Comparison of ENCODE assay signal across 16 cellular contexts in the genomic region with DNA sequence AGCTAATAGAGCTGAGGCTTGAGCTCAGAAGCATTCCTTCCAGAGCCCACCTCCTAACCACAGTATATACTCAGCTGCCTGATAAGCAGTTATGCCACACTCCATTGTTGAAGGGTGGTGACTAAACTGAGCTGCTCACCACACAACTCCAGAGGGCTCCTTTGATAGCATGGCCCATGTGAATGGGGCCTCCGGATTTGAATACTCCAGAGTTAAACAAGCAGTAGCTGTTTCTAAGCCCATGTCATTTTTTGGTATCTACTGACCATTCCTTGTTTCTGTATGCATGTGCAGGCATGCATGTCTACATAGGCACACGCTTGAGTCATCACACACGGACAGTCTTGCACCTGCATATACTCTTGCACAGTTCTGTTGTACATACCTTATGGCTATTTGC. TPM values are rescaled to one million over a fixed set of nuclear protein-coding genes. Genes with fewer than 3 reads are reported as not detected.
A peak's percentile ranks its signal among the peaks of the same experiment; 100 is the strongest.
DNase-seq lines count a peak whose midpoint lies in the region; ATAC-seq and TF ChIP-seq lines count a peak whose summit lies in the region.
"Had no signal": no experiment of that assay in that cellular context is flagged by ENCODE, and none has a peak within 500 bp of the region (broad histone marks: within the 10 kb centered on the region; RNA-seq: fewer than 3 reads in every experiment).

No MANE protein-coding gene starts in this region.

- H4K20me1 ChIP-seq in PC-9 (ENCODE audit: insufficient read depth) = no peaks in the 10 kb centered on the region

- BruUV-seq in PC-9 (replicated peaks; lab: Mats Ljungman, UMichigan) = no TSS peak

- H3K9me2 ChIP-seq in PC-9 (ENCODE audit: insufficient read depth) = peaks cover 4% of the 10 kb centered on the region; the same call in 1 of the 2 replicates

- 0 out of 2 replicates have a peak, but pooled peaks cover 6% of the 10 kb centered on the region for H3F3A ChIP-seq in PC-9 (ENCODE audit: insufficient read depth, low read depth)

- no peaks in the 10 kb centered on the region for H3K9me3 Mint-ChIP-seq in HFFc6
- no peaks in the 10 kb centered on the region for H3K9me3 Mint-ChIP-seq in stimulated activated memory B cell treated with anti-CD40 and anti-IgM and Interleukin-4, amounts not matched to agents 10 μg/mL and 1 μg/mL and 100 μg/mL, for 72 hours
- H3K9me3 Mint-ChIP-seq: activated naive CD4-positive, alpha-beta T cell treated with anti-CD3 and anti-CD28 coated beads, Interleukin-2, amount 50 U/mL, for 72 hours had no signal

- POLR2A ChIA-PET in PC-9 (lab: Charles Lee; ENCODE audit: unreplicated experiment) (interaction anchor here (0.6 kb wide), 1 partner anchor 853 kb away, joined by 6 read pairs; no protein-coding TSS in a partner anchor), HEK293T (lab: Yijun Ruan, JAX) (no interaction called here)

- H2AFZ ChIP-seq in PC-9 = no peak overlapping the region

- no peak for TF ChIP-seq CTCF in HFFc6 (IDR thresholded peaks at IDR 0.05)
- TF ChIP-seq CTCF in PC-9 (conservative IDR thresholded peaks at IDR 0.05) = no peak

- H3K27ac ChIP-seq in PC-9 = no peak overlapping the region
- H3K27ac ChIP-seq: HL-60 had no signal

- no peak overlapping the region for H3K4me2 ChIP-seq in PC-9

- H3K4me1 ChIP-seq in PC-9 (replicated peaks; ENCODE audit: insufficient read depth) = peaks cover 10% of the 10 kb centered on the region; the same call in 1 of the 2 replicates

- no peak overlapping the region for H3K4me3 Mint-ChIP-seq in HFFc6
- H3K4me3 Mint-ChIP-seq in stimulated activated memory B cell treated with anti-CD40 and anti-IgM and Interleukin-4, amounts not matched to agents 10 μg/mL and 1 μg/mL and 100 μg/mL, for 72 hours = no peak overlapping the region
- H3K4me3 Mint-ChIP-seq: activated CD8-positive, alpha-beta T cell treated with anti-CD3 and anti-CD28 coated beads, Interleukin-2, amount 10 ng/mL, durations not matched to agents 7 days and 5 days had no signal

- peak; percentile 53 for DNase-seq in HFFc6
- DNase-seq in PC-9 = peak; percentile 9 to 40
- peak; percentile 21 to 61 for DNase-seq in erythroblast (lab: John Stamatoyannopoulos, UW)
- DNase-seq in skeletal muscle cell (ENCODE audit: low read depth) = peak; percentile 77
- DNase-seq in HEK293T (ENCODE audit: extremely low spot score) = no peak
- DNase-seq: activated CD8-positive, alpha-beta T cell treated with anti-CD3 and anti-CD28 coated beads, Interleukin-2, amount 10 ng/mL, durations not matched to agents 7 days and 5 days; DMS 273 treated with DMSO at 0.1 percent for 48 hours; midbrain; NCI-H1105 treated with DMSO at 0.1 percent for 48 hours; NCI-H748 treated with DMSO at 0.1 percent for 48 hours had no signal

- H3K79me2 ChIP-seq in PC-9 (ENCODE audit: low read depth) = no peaks in the 10 kb centered on the region

- ATAC-seq in stimulated activated memory B cell treated with anti-CD40 and anti-IgM and Interleukin-4, amounts not matched to agents 10 μg/mL and 1 μg/mL and 100 μg/mL, for 72 hours = no peak
- ATAC-seq in HG02588 (IDR thresholded peaks at IDR 0.05; ENCODE audit: unreplicated experiment) = no peak
- ATAC-seq: activated CD8-positive, alpha-beta T cell treated with anti-CD3 and anti-CD28 coated beads, Interleukin-2, amount 10 ng/mL, durations not matched to agents 7 days and 5 days; activated naive CD4-positive, alpha-beta T cell treated with anti-CD3 and anti-CD28 coated beads, Interleukin-2, amount 50 U/mL, for 72 hours had no signal

- H3K36me3 ChIP-seq in PC-9 (ENCODE audit: low read depth) = no peaks in the 10 kb centered on the region
- H3K36me3 ChIP-seq: suprapubic skin had no signal

- no peaks in the 10 kb centered on the region for H3K27me3 ChIP-seq in PC-9 (ENCODE audit: insufficient read depth, low read depth)
- H3K27me3 ChIP-seq: suprapubic skin had no signal

- H3K9me3 ChIP-seq in PC-9 (ENCODE audit: insufficient read depth, low read depth) = no peaks in the 10 kb centered on the region
- H3K9me3 ChIP-seq: suprapubic skin had no signal

- CTCF ChIA-PET in PC-9 (lab: Charles Lee) (interaction anchor here (0.6 kb wide), 1 partner anchor 17 kb away, joined by 3 read pairs; no protein-coding TSS in a partner anchor), HEK293T (lab: Yijun Ruan, JAX) (no interaction called here)

- intact Hi-C loops in PC-9 (cut with micrococcal nuclease; ENCODE audit: unreplicated experiment) = no loop called here

- H3K27ac Mint-ChIP-seq in HFFc6 = no peak overlapping the region
- H3K27ac Mint-ChIP-seq in stimulated activated memory B cell treated with anti-CD40 and anti-IgM and Interleukin-4, amounts not matched to agents 10 μg/mL and 1 μg/mL and 100 μg/mL, for 72 hours = no peak overlapping the region
- H3K27ac Mint-ChIP-seq: activated CD8-positive, alpha-beta T cell treated with anti-CD3 and anti-CD28 coated beads, Interleukin-2, amount 10 ng/mL, durations not matched to agents 7 days and 5 days; activated naive CD4-positive, alpha-beta T cell treated with anti-CD3 and anti-CD28 coated beads, Interleukin-2, amount 50 U/mL, for 72 hours had no signal

- no peak for TF ChIP-seq POLR2A in erythroblast (IDR thresholded peaks at IDR 0.05; ENCODE audit: low read length)

- peaks cover 58% of the 10 kb centered on the region for H3K4me1 Mint-ChIP-seq in HFFc6 (ENCODE audit: low read depth)
- H3K4me1 Mint-ChIP-seq in stimulated activated memory B cell treated with anti-CD40 and anti-IgM and Interleukin-4, amounts not matched to agents 10 μg/mL and 1 μg/mL and 100 μg/mL, for 72 hours = peaks cover 7% of the 10 kb centered on the region

- no peak overlapping the region for H3K4me3 ChIP-seq in PC-9
- H3K4me3 ChIP-seq in skeletal muscle cell (ENCODE audit: low read depth, low read length) = no peak overlapping the region
- H3K4me3 ChIP-seq: suprapubic skin had no signal

- no peaks in the 10 kb centered on the region for H3K36me3 Mint-ChIP-seq in HFFc6 (ENCODE audit: low read depth)
- no peaks in the 10 kb centered on the region for H3K36me3 Mint-ChIP-seq in stimulated activated memory B cell treated with anti-CD40 and anti-IgM and Interleukin-4, amounts not matched to agents 10 μg/mL and 1 μg/mL and 100 μg/mL, for 72 hours
- H3K36me3 Mint-ChIP-seq: activated naive CD4-positive, alpha-beta T cell treated with anti-CD3 and anti-CD28 coated beads, Interleukin-2, amount 50 U/mL, for 72 hours had no signal

- H3K27me3 Mint-ChIP-seq in HFFc6 (ENCODE audit: insufficient read depth) = no peaks in the 10 kb centered on the region
- no peaks in the 10 kb centered on the region for H3K27me3 Mint-ChIP-seq in stimulated activated memory B cell treated with anti-CD40 and anti-IgM and Interleukin-4, amounts not matched to agents 10 μg/mL and 1 μg/mL and 100 μg/mL, for 72 hours

TF ChIP-seq in HEK293T, 16 proteins besides CTCF, POLR2A, EP300 and RAD21:
- no peak for TF ChIP-seq ELF4 (IDR thresholded peaks at IDR 0.05)
- no peak for TF ChIP-seq L3MBTL2 (conservative IDR thresholded peaks at IDR 0.05)
- no peak for TF ChIP-seq TARDBP (IDR thresholded peaks at IDR 0.05)
- TF ChIP-seq FOXK2 (IDR thresholded peaks at IDR 0.05) = no peak
- TF ChIP-seq, protein P1, sequence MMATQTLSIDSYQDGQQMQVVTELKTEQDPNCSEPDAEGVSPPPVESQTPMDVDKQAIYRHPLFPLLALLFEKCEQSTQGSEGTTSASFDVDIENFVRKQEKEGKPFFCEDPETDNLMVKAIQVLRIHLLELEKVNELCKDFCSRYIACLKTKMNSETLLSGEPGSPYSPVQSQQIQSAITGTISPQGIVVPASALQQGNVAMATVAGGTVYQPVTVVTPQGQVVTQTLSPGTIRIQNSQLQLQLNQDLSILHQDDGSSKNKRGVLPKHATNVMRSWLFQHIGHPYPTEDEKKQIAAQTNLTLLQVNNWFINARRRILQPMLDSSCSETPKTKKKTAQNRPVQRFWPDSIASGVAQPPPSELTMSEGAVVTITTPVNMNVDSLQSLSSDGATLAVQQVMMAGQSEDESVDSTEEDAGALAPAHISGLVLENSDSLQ (IDR thresholded peaks at IDR 0.05) = no peak
- TF ChIP-seq BHLHE40 (IDR thresholded peaks at IDR 0.05; ENCODE audit: borderline replicate concordance) = no peak
- no peak for TF ChIP-seq ARNT (IDR thresholded peaks at IDR 0.05)
- no peak for TF ChIP-seq LEF1 (IDR thresholded peaks at IDR 0.05; ENCODE audit: borderline replicate concordance)
- TF ChIP-seq HDGF (IDR thresholded peaks at IDR 0.05; ENCODE audit: borderline replicate concordance) = no peak
- TF ChIP-seq SUZ12 (IDR thresholded peaks at IDR 0.05) = no peak
- no peak for TF ChIP-seq ZNF384 (IDR thresholded peaks at IDR 0.05)
- TF ChIP-seq FOXA1 (IDR thresholded peaks at IDR 0.05) = no peak
- no peak for TF ChIP-seq NFRKB (IDR thresholded peaks at IDR 0.05)
- TF ChIP-seq FOXM1 (IDR thresholded peaks at IDR 0.05; ENCODE audit: borderline replicate concordance) = no peak
- TF ChIP-seq SP1 (IDR thresholded peaks at IDR 0.05) = no peak

RNA-seq across cellular contexts. Expression of gene IGSF10, which starts 28.9 kb away (rescaled TPM):
- total RNA-seq in HFFc6 (2021; fragmentation: NEBNext Ultra II Directional; extraction: Animal tissue kit (Norgen Biotek cat#: 25700)) = under 1 TPM in 3 of 6 experiments, not detected in 3; 0.02 to 0.05 (median 0.02) TPM
- total RNA-seq in PC-9 (2021) = 0.25 and 0.55 TPM in 2 replicates
- total RNA-seq: activated CD8-positive, alpha-beta T cell treated with anti-CD3 and anti-CD28 coated beads, Interleukin-2, amount 10 ng/mL, durations not matched to agents 7 days and 5 days; activated naive CD4-positive, alpha-beta T cell treated with anti-CD3 and anti-CD28 coated beads, Interleukin-2, amount 50 U/mL, for 72 hours; pulmonary artery endothelial cell had no signal

RNA-seq across cellular contexts. Expression of gene P2RY12, which starts 47.4 kb away (rescaled TPM):
- total RNA-seq in HFFc6 (2021; fragmentation: NEBNext Ultra II Directional; extraction: Animal tissue kit (Norgen Biotek cat#: 25700)) = not detected
- not detected in 2 replicates for total RNA-seq in PC-9 (2021)
- total RNA-seq: activated CD8-positive, alpha-beta T cell treated with anti-CD3 and anti-CD28 coated beads, Interleukin-2, amount 10 ng/mL, durations not matched to agents 7 days and 5 days; activated naive CD4-positive, alpha-beta T cell treated with anti-CD3 and anti-CD28 coated beads, Interleukin-2, amount 50 U/mL, for 72 hours; pulmonary artery endothelial cell had no signal
